In the genomic region with DNA sequence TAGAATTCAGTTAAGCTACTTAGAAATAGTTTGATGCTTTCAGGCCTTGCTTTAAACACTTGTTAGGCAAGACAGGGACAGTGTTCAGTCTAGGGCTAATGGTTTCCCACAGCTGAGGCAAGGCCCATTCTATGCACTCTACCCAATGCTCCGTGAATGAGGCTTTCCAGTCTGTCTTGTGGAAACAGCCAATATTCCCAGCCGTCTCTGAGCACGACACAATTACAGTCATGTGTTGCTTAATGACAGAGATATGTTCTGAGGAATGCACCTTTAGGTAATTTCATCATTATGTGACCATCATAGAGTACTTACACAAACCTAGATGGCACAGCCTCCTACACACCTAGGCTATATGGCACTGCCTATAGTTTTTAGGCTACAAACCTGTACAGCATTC, we compare ENCODE assay signal across 1 cellular context.
TF ChIP-seq lines count a peak whose summit lies in the region.

No MANE protein-coding gene starts in this region.

TF ChIP-seq in GM12891, 5 proteins besides CTCF, POLR2A, EP300 and RAD21 (continued from another document):
- no peak for TF ChIP-seq POLR2AphosphoS5 (IDR thresholded peaks at IDR 0.05; ENCODE audit: low read depth, low read length)
